13 cellular contexts compared by ENCODE assay signal in genomic region chr1:100164226-100164625, GRCh38. TPM values are rescaled to one million over a fixed set of nuclear protein-coding genes. Genes with fewer than 3 reads are reported as not detected.
A peak's percentile ranks its signal among the peaks of the same experiment; 100 is the strongest.
DNase-seq lines count a peak whose midpoint lies in the region; ATAC-seq and TF ChIP-seq lines count a peak whose summit lies in the region.
"Had no signal": no experiment of that assay in that cellular context is flagged by ENCODE, and none has a peak within 500 bp of the region (broad histone marks: within the 10 kb centered on the region; RNA-seq: fewer than 3 reads in every experiment).

No MANE protein-coding gene starts in this region.

- H3K4me1 Mint-ChIP-seq in GM23338: no peaks in the 10 kb centered on the region; the same call in 2 of the 3 replicates
- H3K4me1 Mint-ChIP-seq: activated naive CD8-positive, alpha-beta T cell treated with anti-CD3 and anti-CD28 coated beads, Interleukin-2, amount 10 ng/mL, durations not matched to agents 7 days and 5 days had no signal

- no peaks in the 10 kb centered on the region for H3K36me3 ChIP-seq in GM23338 (ENCODE audit: insufficient read depth)
- peaks cover 27% of the 10 kb centered on the region for H3K36me3 ChIP-seq in left ventricle myocardium inferior

- no peaks in the 10 kb centered on the region for H3K27me3 Mint-ChIP-seq in GM23338 (ENCODE audit: insufficient read depth, low read depth, poor library complexity)

- no peaks in the 10 kb centered on the region for H3K9me3 Mint-ChIP-seq in GM23338

- no peaks in the 10 kb centered on the region for H3K4me1 ChIP-seq in GM23338 (ENCODE audit: insufficient read depth)
- peaks cover 27% of the 10 kb centered on the region for H3K4me1 ChIP-seq in left ventricle myocardium inferior
- H3K4me1 ChIP-seq: testis had no signal

- H3K4me3 ChIP-seq in GM23338 (no peak overlapping the region), astrocyte of the spinal cord (ENCODE audit: low read depth, low read length) (no peak overlapping the region), left ventricle myocardium inferior (no peak overlapping the region), skeletal muscle cell (ENCODE audit: low read depth, low read length) (no peak overlapping the region)
- H3K4me3 ChIP-seq: testis had no signal

- H2AFZ ChIP-seq in GM23338: no peak overlapping the region

- H3K27ac Mint-ChIP-seq in GM23338: no peak overlapping the region
- H3K27ac Mint-ChIP-seq: activated naive CD8-positive, alpha-beta T cell treated with anti-CD3 and anti-CD28 coated beads, Interleukin-2, amount 10 ng/mL, durations not matched to agents 7 days and 5 days had no signal

- no peaks in the 10 kb centered on the region for H3K79me2 ChIP-seq in GM23338 (replicated peaks; ENCODE audit: insufficient read depth)

- intact Hi-C loops in left ventricle myocardium inferior (cut with micrococcal nuclease): no loop called here

- H3K4me2 ChIP-seq in GM23338: no peak overlapping the region

- in situ Hi-C loops in astrocyte of the spinal cord (cut with HindIII; ENCODE audit: low sequenced_read_pairs): no loop called here

- H3F3A ChIP-seq in GM23338 (replicated peaks; ENCODE audit: low read depth): no peaks in the 10 kb centered on the region

- H3K27me3 ChIP-seq in GM23338 (ENCODE audit: insufficient read depth) (no peaks in the 10 kb centered on the region), left ventricle myocardium inferior (ENCODE audit: low read depth) (no peaks in the 10 kb centered on the region)
- H3K27me3 ChIP-seq: dorsolateral prefrontal cortex, testis had no signal

- H3K27ac ChIP-seq in GM23338 (ENCODE audit: low read depth) (no peak overlapping the region), left ventricle myocardium inferior (replicated peaks) (peak overlapping the region; percentile 25)
- H3K27ac ChIP-seq: testis, VCaP had no signal

- no peaks in the 10 kb centered on the region for H4K20me1 ChIP-seq in GM23338 (replicated peaks; ENCODE audit: insufficient read depth)

- no peaks in the 10 kb centered on the region for H3K9me3 ChIP-seq in left ventricle myocardium inferior (replicated peaks)
- H3K9me3 ChIP-seq: testis had no signal

- no peak for TF ChIP-seq CTCF in GM23338 (conservative IDR thresholded peaks at IDR 0.05; ENCODE audit: low read depth in 2 of 2)
- TF ChIP-seq CTCF in astrocyte of the spinal cord (IDR thresholded peaks at IDR 0.05; ENCODE audit: low read depth, low read length): no peak
- TF ChIP-seq CTCF in left ventricle myocardium inferior (IDR thresholded peaks at IDR 0.05; ENCODE audit: borderline replicate concordance): no peak

- 0 out of 2 replicates have a peak, but pooled peaks cover 3% of the 10 kb centered on the region for H3K9me2 ChIP-seq in GM23338 (ENCODE audit: insufficient read depth)

- H3K4me3 Mint-ChIP-seq in GM23338: no peak overlapping the region
- H3K4me3 Mint-ChIP-seq: activated naive CD8-positive, alpha-beta T cell treated with anti-CD3 and anti-CD28 coated beads, Interleukin-2, amount 10 ng/mL, durations not matched to agents 7 days and 5 days had no signal

- H3K36me3 Mint-ChIP-seq in GM23338 (ENCODE audit: low read depth): no peaks in the 10 kb centered on the region

- ATAC-seq in GM23338 (peak; percentile 44; the same call in 2 of the 3 replicates), GM21526 (IDR thresholded peaks at IDR 0.05; ENCODE audit: low FRiP score, unreplicated experiment) (no peak), HG03432 (IDR thresholded peaks at IDR 0.05; ENCODE audit: unreplicated experiment) (no peak)

- DNase-seq in GM23338 (ENCODE audit: low spot score) (no peak), astrocyte of the spinal cord (ENCODE audit: low read depth, low spot score) (peak; percentile 57), left ventricle myocardium inferior (no peak), skeletal muscle cell (ENCODE audit: low read depth) (peak; percentile 93)
- no peak for DNase-seq in stimulated activated CD4-positive, alpha-beta T cell treated with anti-CD3 and anti-CD28 coated beads, Interleukin-2, amount 100 ng/mL, for 24 hours
- DNase-seq: activated naive CD8-positive, alpha-beta T cell treated with anti-CD3 and anti-CD28 coated beads, Interleukin-2, amount 10 ng/mL, durations not matched to agents 7 days and 5 days; Calu3; dorsolateral prefrontal cortex; SHP77; testis had no signal

TF ChIP-seq in GM23338, 12 proteins besides CTCF, POLR2A, EP300 and RAD21:
- TF ChIP-seq ETS1 (IDR thresholded peaks at IDR 0.05) (no peak), NANOG (IDR thresholded peaks at IDR 0.05; ENCODE audit: borderline replicate concordance) (no peak), JUNB (IDR thresholded peaks at IDR 0.05; ENCODE audit: unreplicated experiment) (no peak)
- TF ChIP-seq, protein P1, sequence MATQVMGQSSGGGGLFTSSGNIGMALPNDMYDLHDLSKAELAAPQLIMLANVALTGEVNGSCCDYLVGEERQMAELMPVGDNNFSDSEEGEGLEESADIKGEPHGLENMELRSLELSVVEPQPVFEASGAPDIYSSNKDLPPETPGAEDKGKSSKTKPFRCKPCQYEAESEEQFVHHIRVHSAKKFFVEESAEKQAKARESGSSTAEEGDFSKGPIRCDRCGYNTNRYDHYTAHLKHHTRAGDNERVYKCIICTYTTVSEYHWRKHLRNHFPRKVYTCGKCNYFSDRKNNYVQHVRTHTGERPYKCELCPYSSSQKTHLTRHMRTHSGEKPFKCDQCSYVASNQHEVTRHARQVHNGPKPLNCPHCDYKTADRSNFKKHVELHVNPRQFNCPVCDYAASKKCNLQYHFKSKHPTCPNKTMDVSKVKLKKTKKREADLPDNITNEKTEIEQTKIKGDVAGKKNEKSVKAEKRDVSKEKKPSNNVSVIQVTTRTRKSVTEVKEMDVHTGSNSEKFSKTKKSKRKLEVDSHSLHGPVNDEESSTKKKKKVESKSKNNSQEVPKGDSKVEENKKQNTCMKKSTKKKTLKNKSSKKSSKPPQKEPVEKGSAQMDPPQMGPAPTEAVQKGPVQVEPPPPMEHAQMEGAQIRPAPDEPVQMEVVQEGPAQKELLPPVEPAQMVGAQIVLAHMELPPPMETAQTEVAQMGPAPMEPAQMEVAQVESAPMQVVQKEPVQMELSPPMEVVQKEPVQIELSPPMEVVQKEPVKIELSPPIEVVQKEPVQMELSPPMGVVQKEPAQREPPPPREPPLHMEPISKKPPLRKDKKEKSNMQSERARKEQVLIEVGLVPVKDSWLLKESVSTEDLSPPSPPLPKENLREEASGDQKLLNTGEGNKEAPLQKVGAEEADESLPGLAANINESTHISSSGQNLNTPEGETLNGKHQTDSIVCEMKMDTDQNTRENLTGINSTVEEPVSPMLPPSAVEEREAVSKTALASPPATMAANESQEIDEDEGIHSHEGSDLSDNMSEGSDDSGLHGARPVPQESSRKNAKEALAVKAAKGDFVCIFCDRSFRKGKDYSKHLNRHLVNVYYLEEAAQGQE (IDR thresholded peaks at IDR 0.05; ENCODE audit: unreplicated experiment): no peak

RNA-seq across cellular contexts. Expression of gene LRRC39, which starts 13.8 kb away (rescaled TPM):
- 0.87 TPM in 1 of 2 replicates, not detected in the other for total RNA-seq in GM23338 (2014; rRNA removed; shearing (Covaris generic))
- polyA plus RNA-seq in GM23338 (2016; fragmentation: Nextera tagmentation; extraction: Ambion mirVana): 0.35 and 0.48 TPM in 2 replicates
- 166 TPM for total RNA-seq in left ventricle myocardium inferior

RNA-seq across cellular contexts. Expression of gene TRMT13, which starts 31.3 kb away (rescaled TPM):
- 14.5 and 27.4 TPM in 2 replicates for total RNA-seq in GM23338 (2014; rRNA removed; shearing (Covaris generic))
- 16.4 and 22.8 TPM in 2 replicates for polyA plus RNA-seq in GM23338 (2016; fragmentation: Nextera tagmentation; extraction: Ambion mirVana)
- total RNA-seq in left ventricle myocardium inferior: 7.5 TPM

RNA-seq across cellular contexts. Expression of gene SASS6, which starts 31.5 kb away (rescaled TPM):
- 16.7 and 17.0 TPM in 2 replicates for total RNA-seq in GM23338 (2014; rRNA removed; shearing (Covaris generic))
- 17.4 and 21.1 TPM in 2 replicates for polyA plus RNA-seq in GM23338 (2016; fragmentation: Nextera tagmentation; extraction: Ambion mirVana)
- 2.1 TPM for total RNA-seq in left ventricle myocardium inferior

Comparison
In these comparisons a context has a peak if more than half of its experiments do, and no peak if none do; other contexts are left out.
1. DNase-seq: peak in astrocyte of the spinal cord (single experiment) and skeletal muscle cell (single experiment); none in GM23338 (single experiment), left ventricle myocardium inferior (single experiment) and stimulated activated CD4-positive, alpha-beta T cell treated with anti-CD3 and anti-CD28 coated beads, Interleukin-2, amount 100 ng/mL, for 24 hours (0 of 2).
2. RNA of gene LRRC39, which starts 13.8 kb away (total RNA-seq): 166 TPM in left ventricle myocardium inferior (single experiment); 0.87 TPM in GM23338; every median in the first group is over 10 times any median in the second.